26 cellular contexts compared by ENCODE assay signal in the genomic region with DNA sequence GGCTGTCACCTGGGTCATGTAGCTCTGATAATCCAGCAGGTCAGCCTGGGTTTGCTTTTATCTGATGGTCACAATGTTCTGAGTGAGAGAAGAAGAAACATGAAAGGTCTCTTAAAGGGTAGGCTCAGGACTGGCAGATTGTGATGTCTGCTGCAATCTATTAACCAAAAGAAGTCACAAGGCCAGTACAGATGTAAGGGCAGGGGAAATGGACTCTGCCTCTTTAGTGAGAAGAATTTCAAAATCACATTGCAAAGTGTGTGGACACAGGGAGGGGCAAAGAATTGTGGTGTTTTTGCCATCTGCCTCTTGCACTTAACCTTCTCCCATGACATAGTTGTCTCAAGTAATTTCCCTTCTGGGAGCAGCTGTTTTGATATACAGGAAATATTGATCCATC. TPM values are rescaled to one million over a fixed set of nuclear protein-coding genes. Genes with fewer than 3 reads are reported as not detected.
"Had no signal": no experiment of that assay in that cellular context is flagged by ENCODE, and none has a peak within 500 bp of the region (broad histone marks: within the 10 kb centered on the region; RNA-seq: fewer than 3 reads in every experiment).

No MANE protein-coding gene starts in this region.

- H3K4me1 Mint-ChIP-seq: activated CD4-positive, alpha-beta T cell treated with anti-CD3 and anti-CD28 coated beads, Interleukin-2, amount 10 ng/mL, durations not matched to agents 24 days and 14 days; activated CD8-positive, alpha-beta memory T cell treated with anti-CD3 and anti-CD28 coated beads, Interleukin-2, amount 10 ng/mL, durations not matched to agents 7 days and 5 days; activated naive CD4-positive, alpha-beta T cell treated with anti-CD3 and anti-CD28 coated beads, Interleukin-2, amount 10 ng/mL, durations not matched to agents 7 days and 5 days; naive B cell; stimulated activated naive B cell treated with anti-CD40 and anti-IgM and Interleukin-4, amounts not matched to agents 10 μg/mL and 1 μg/mL and 100 μg/mL, for 72 hours had no signal

- ATAC-seq: activated CD4-positive, CD25-positive, alpha-beta regulatory T cell treated with anti-CD3 and anti-CD28 coated beads, Interleukin-2, amount 50 U/mL, for 24 hours; activated CD8-positive, alpha-beta memory T cell treated with anti-CD3 and anti-CD28 coated beads, Interleukin-2, amount 10 ng/mL, durations not matched to agents 7 days and 5 days; activated CD8-positive, alpha-beta T cell treated with anti-CD3 and anti-CD28 coated beads for 36 hours; body of pancreas; lower lobe of right lung; sciatic nerve; stimulated activated naive B cell treated with anti-CD40 and anti-IgM and Interleukin-4, amounts not matched to agents 10 μg/mL and 1 μg/mL and 100 μg/mL, for 72 hours had no signal

- H3K36me3 Mint-ChIP-seq: activated CD8-positive, alpha-beta memory T cell treated with anti-CD3 and anti-CD28 coated beads, Interleukin-2, amount 10 ng/mL, durations not matched to agents 7 days and 5 days; activated naive CD4-positive, alpha-beta T cell treated with anti-CD3 and anti-CD28 coated beads, Interleukin-2, amount 10 ng/mL, durations not matched to agents 7 days and 5 days; naive B cell; stimulated activated naive B cell treated with anti-CD40 and anti-IgM and Interleukin-4, amounts not matched to agents 10 μg/mL and 1 μg/mL and 100 μg/mL, for 72 hours had no signal

- H3K4me1 ChIP-seq: body of pancreas, lower lobe of right lung, prostate gland, transverse colon had no signal

- H3K36me3 ChIP-seq: lower lobe of right lung, ovary, prostate gland, transverse colon had no signal

- H3K4me3 Mint-ChIP-seq: activated CD4-positive, alpha-beta T cell treated with anti-CD3 and anti-CD28 coated beads, Interleukin-2, amount 10 ng/mL, durations not matched to agents 24 days and 14 days; activated CD8-positive, alpha-beta memory T cell treated with anti-CD3 and anti-CD28 coated beads, Interleukin-2, amount 10 ng/mL, durations not matched to agents 7 days and 5 days; activated CD8-positive, alpha-beta T cell treated with anti-CD3 and anti-CD28 coated beads for 36 hours; activated naive CD4-positive, alpha-beta T cell treated with anti-CD3 and anti-CD28 coated beads, Interleukin-2, amount 10 ng/mL, durations not matched to agents 7 days and 5 days; naive B cell; stimulated activated naive B cell treated with anti-CD40 and anti-IgM and Interleukin-4, amounts not matched to agents 10 μg/mL and 1 μg/mL and 100 μg/mL, for 72 hours had no signal

- H3K4me3 ChIP-seq: body of pancreas, lower lobe of right lung, ovary, prostate gland, transverse colon had no signal

- H3K27me3 ChIP-seq: body of pancreas, ovary, transverse colon had no signal

- H3K27me3 Mint-ChIP-seq: activated CD4-positive, alpha-beta T cell treated with anti-CD3 and anti-CD28 coated beads, Interleukin-2, amount 10 ng/mL, durations not matched to agents 24 days and 14 days; activated CD8-positive, alpha-beta memory T cell treated with anti-CD3 and anti-CD28 coated beads, Interleukin-2, amount 10 ng/mL, durations not matched to agents 7 days and 5 days; activated CD8-positive, alpha-beta T cell treated with anti-CD3 and anti-CD28 coated beads for 36 hours; activated naive CD4-positive, alpha-beta T cell treated with anti-CD3 and anti-CD28 coated beads, Interleukin-2, amount 10 ng/mL, durations not matched to agents 7 days and 5 days; naive B cell; stimulated activated naive B cell treated with anti-CD40 and anti-IgM and Interleukin-4, amounts not matched to agents 10 μg/mL and 1 μg/mL and 100 μg/mL, for 72 hours had no signal

- H3K27ac ChIP-seq: body of pancreas, lower lobe of right lung, ovary, prostate gland, transverse colon, VCaP had no signal

- DNase-seq: activated CD4-positive, alpha-beta T cell treated with anti-CD3 and anti-CD28 coated beads, Interleukin-2, amount 10 ng/mL, durations not matched to agents 24 days and 14 days; activated CD8-positive, alpha-beta memory T cell treated with anti-CD3 and anti-CD28 coated beads, Interleukin-2, amount 10 ng/mL, durations not matched to agents 7 days and 5 days; activated CD8-positive, alpha-beta T cell treated with anti-CD3 and anti-CD28 coated beads for 36 hours; activated effector memory CD4-positive, alpha-beta T cell treated with anti-CD3 and anti-CD28 coated beads, Interleukin-2, amount 50 U/mL, for 16 hours; activated naive CD4-positive, alpha-beta T cell treated with anti-CD3 and anti-CD28 coated beads, Interleukin-2, amount 10 ng/mL, durations not matched to agents 7 days and 5 days; activated T-cell treated with anti-CD3 and anti-CD28 coated beads for 4 hours; body of pancreas; caudate nucleus; dermis blood vessel endothelial cell; effector CD8-positive, alpha-beta T cell; foreskin melanocyte; hippocampal formation; lower lobe of right lung; mesendoderm; naive B cell; ovary; small intestine; stimulated activated CD4-positive, alpha-beta T cell treated with anti-CD3 and anti-CD28 coated beads, Interleukin-15, amount 100 ng/mL, for 24 hours; stimulated activated CD8-positive, alpha-beta memory T cell treated with anti-CD3 and anti-CD28 coated beads, Interleukin-4, amount 100 ng/mL, for 48 hours; stimulated activated naive B cell treated with anti-CD40 and anti-IgM and Interleukin-4, amounts not matched to agents 10 μg/mL and 1 μg/mL and 100 μg/mL, for 72 hours; transverse colon had no signal

- H3K9me3 ChIP-seq: body of pancreas, lower lobe of right lung, ovary, prostate gland, transverse colon had no signal

- H3K27ac Mint-ChIP-seq: activated CD4-positive, alpha-beta T cell treated with anti-CD3 and anti-CD28 coated beads, Interleukin-2, amount 10 ng/mL, durations not matched to agents 24 days and 14 days; activated CD8-positive, alpha-beta memory T cell treated with anti-CD3 and anti-CD28 coated beads, Interleukin-2, amount 10 ng/mL, durations not matched to agents 7 days and 5 days; activated CD8-positive, alpha-beta T cell treated with anti-CD3 and anti-CD28 coated beads for 36 hours; activated naive CD4-positive, alpha-beta T cell treated with anti-CD3 and anti-CD28 coated beads, Interleukin-2, amount 10 ng/mL, durations not matched to agents 7 days and 5 days; naive B cell; stimulated activated naive B cell treated with anti-CD40 and anti-IgM and Interleukin-4, amounts not matched to agents 10 μg/mL and 1 μg/mL and 100 μg/mL, for 72 hours had no signal

- H3K9me3 Mint-ChIP-seq: activated CD4-positive, alpha-beta T cell treated with anti-CD3 and anti-CD28 coated beads, Interleukin-2, amount 10 ng/mL, durations not matched to agents 24 days and 14 days; activated CD8-positive, alpha-beta T cell treated with anti-CD3 and anti-CD28 coated beads for 36 hours had no signal

RNA-seq across cellular contexts. Expression of a gene that starts 40.9 kb away (rescaled TPM):
- total RNA-seq: activated CD4-positive, alpha-beta T cell treated with anti-CD3 and anti-CD28 coated beads, Interleukin-2, amount 10 ng/mL, durations not matched to agents 24 days and 14 days; activated CD8-positive, alpha-beta memory T cell treated with anti-CD3 and anti-CD28 coated beads, Interleukin-2, amount 10 ng/mL, durations not matched to agents 7 days and 5 days; activated CD8-positive, alpha-beta T cell treated with anti-CD3 and anti-CD28 coated beads for 36 hours; dermis blood vessel endothelial cell; lower lobe of right lung; T-helper 2 cell treated with Interferon-gamma antibody and Interleukin-4, amounts not matched to agents 100 ng/mL and 5 ng/mL, for 36 hours had no signal
